13 cellular contexts compared by ENCODE assay signal in genomic region chr5:39411985-39412384, GRCh38. TPM values are rescaled to one million over a fixed set of nuclear protein-coding genes. Genes with fewer than 3 reads are reported as not detected.
"Had no signal": no experiment of that assay in that cellular context is flagged by ENCODE, and none has a peak within 500 bp of the region (broad histone marks: within the 10 kb centered on the region; RNA-seq: fewer than 3 reads in every experiment).

No MANE protein-coding gene starts in this region.

- H2AFZ ChIP-seq: parathyroid adenoma had no signal

- H3K4me1 ChIP-seq: parathyroid adenoma had no signal

- DNase-seq: activated CD4-positive, alpha-beta T cell treated with anti-CD3 and anti-CD28 coated beads, Interleukin-2, amount 50 U/mL, for 1 hour; anterior cingulate cortex; effector CD4-positive, alpha-beta T cell; glutamatergic neuron; immature natural killer cell; retina; SHP77 treated with DMSO at 0.1 percent for 48 hours had no signal

- H3K27me3 ChIP-seq: cardiac muscle cell had no signal

- H3K36me3 ChIP-seq: cardiac muscle cell had no signal

- H3K9ac ChIP-seq: parathyroid adenoma had no signal

- H3K79me2 ChIP-seq: parathyroid adenoma had no signal

- H3K27ac ChIP-seq: cardiac muscle cell, parathyroid adenoma had no signal

- H3K4me3 ChIP-seq: cardiac muscle cell, skin epidermis had no signal

RNA-seq across cellular contexts. Expression of gene DAB2, which starts 12.8 kb away (rescaled TPM):
- total RNA-seq: activated T-helper 2 cell treated with anti-CD3 and anti-CD28 coated beads, Interferon-gamma antibody, Interleukin-2, Interleukin-4, amounts not matched to agents 10 μg/mL and 5 μg/mL and 100 μg/mL, durations not matched to agents 14 hours and 24 hours and 36 hours; T-helper 2 cell treated with Interferon-gamma antibody and Interleukin-4, amounts not matched to agents 100 ng/mL and 5 ng/mL, for 36 hours had no signal

RNA-seq across cellular contexts. Expression of gene C9, which starts 47.7 kb away (rescaled TPM):
- total RNA-seq: activated T-helper 2 cell treated with anti-CD3 and anti-CD28 coated beads, Interferon-gamma antibody, Interleukin-2, Interleukin-4, amounts not matched to agents 10 μg/mL and 5 μg/mL and 100 μg/mL, durations not matched to agents 14 hours and 24 hours and 36 hours; cardiac muscle cell; neural crest cell; T-helper 2 cell treated with Interferon-gamma antibody and Interleukin-4, amounts not matched to agents 100 ng/mL and 5 ng/mL, for 36 hours had no signal
- polyA plus RNA-seq: cardiac muscle cell, immature natural killer cell had no signal
